Comparison of ENCODE assay signal across 1 cellular context in genomic region chr11:455566-456147, GRCh38.
TF ChIP-seq lines count a peak whose summit lies in the region.

No MANE protein-coding gene starts in this region.

TF ChIP-seq in K562, 482 proteins besides CTCF, POLR2A, EP300 and RAD21:
- peak; percentile 31; the same call in 1 of the 2 replicates for TF ChIP-seq POLR2G (IDR thresholded peaks at IDR 0.05; ENCODE audit: low read depth, low read length)
- no peak for TF ChIP-seq TCFL5 (CRISPR knock-in tag; conservative IDR thresholded peaks at IDR 0.05)
